In genomic region chr17:71975998-71976649, GRCh38 we compare ENCODE assay signal across 8 cellular contexts.
DNase-seq lines count a peak whose midpoint lies in the region; ATAC-seq and TF ChIP-seq lines count a peak whose summit lies in the region.

No MANE protein-coding gene starts in this region.

- H3K4me1 ChIP-seq in heart right ventricle = peaks cover 0 to 19% (median 4%) of the 10 kb centered on the region in 9 donors

- H3K4me3 ChIP-seq in heart right ventricle = peak overlapping the region in 2 of 10 donors; percentile 42 to 48

- peak; percentile 93 to 98 (median 96) for ATAC-seq in heart right ventricle

- no peak for TF ChIP-seq CTCF in heart right ventricle (IDR thresholded peaks at IDR 0.05)

- H3K27ac ChIP-seq in heart right ventricle = peak overlapping the region in 4 of 10 donors; percentile 19 to 79 (median 55)

- intact Hi-C loops in heart right ventricle (cut with DNase I) = loop anchor here in 1 of 10 donors (10.0 kb wide), 1 partner anchor 129 kb away; no protein-coding TSS in a partner anchor

- no peaks in the 10 kb centered on the region for H3K27me3 ChIP-seq in heart right ventricle

- 41 to 48% methylated on average over 15 of the region's 15 CpGs for WGBS in heart right ventricle, 2 donors

- no peaks in the 10 kb centered on the region for H3K36me3 ChIP-seq in heart right ventricle

- peaks cover 0 to 17% (median 0%) of the 10 kb centered on the region in 11 donors for H3K9me3 ChIP-seq in heart right ventricle

- DNase-seq in GM04503 (ENCODE audit: low read depth) (peak; percentile 91), amniotic epithelial cell (ENCODE audit: low read depth) (peak; percentile 95), heart right ventricle (peak; percentile 76 to 78), renal cortical epithelial cell (ENCODE audit: low read depth) (peak; percentile 86), NCI-H2107 treated with DMSO at 0.1 percent for 48 hours (lab: John Stamatoyannopoulos, UW; ENCODE audit: unreplicated experiment) (no peak), retina (no peak), GM19240 (ENCODE audit: insufficient read length, low spot score) (no peak), Kasumi-1 (lab: John Stamatoyannopoulos, UW) (no peak)

Comparison
In these comparisons a context has a peak if more than half of its experiments do, and no peak if none do; other contexts are left out.
1. DNase-seq: peak in GM04503 (single experiment), amniotic epithelial cell (single experiment), heart right ventricle (2 of 2) and renal cortical epithelial cell (single experiment); none in NCI-H2107 treated with DMSO at 0.1 percent for 48 hours (single experiment), retina (single experiment), GM19240 (single experiment) and Kasumi-1 (0 of 2).